13 cellular contexts compared by ENCODE assay signal in genomic region chr10:72081772-72082590, GRCh38. TPM values are rescaled to one million over a fixed set of nuclear protein-coding genes. Genes with fewer than 3 reads are reported as not detected.
DNase-seq lines count a peak whose midpoint lies in the region; ATAC-seq, FAIRE-seq and TF ChIP-seq lines count a peak whose summit lies in the region.
"Had no signal": no experiment of that assay in that cellular context is flagged by ENCODE, and none has a peak within 500 bp of the region (broad histone marks: within the 10 kb centered on the region; RNA-seq: fewer than 3 reads in every experiment).

No MANE protein-coding gene starts in this region.

- no peaks in the 10 kb centered on the region for H3K27me3 Mint-ChIP-seq in natural killer cell treated with Interleukin-12 subunit alpha and Interleukin-12 subunit beta and Interleukin-15 and Interleukin-18, amount 100 ng/mL, for 72 hours
- no peaks in the 10 kb centered on the region for H3K27me3 Mint-ChIP-seq in activated T-helper 2 cell treated with anti-CD3 and anti-CD28 coated beads, Interferon-gamma antibody, Interleukin-2, Interleukin-4, amounts not matched to agents 10 μg/mL and 5 μg/mL and 100 μg/mL, durations not matched to agents 14 hours and 24 hours and 36 hours (ENCODE audit: low read depth)
- peaks cover 5% of the 10 kb centered on the region for H3K27me3 Mint-ChIP-seq in progenitor cell of endocrine pancreas

- no peaks in the 10 kb centered on the region for H3K36me3 Mint-ChIP-seq in natural killer cell treated with Interleukin-12 subunit alpha and Interleukin-12 subunit beta and Interleukin-15 and Interleukin-18, amount 100 ng/mL, for 72 hours
- peaks cover 43% of the 10 kb centered on the region for H3K36me3 Mint-ChIP-seq in activated T-helper 2 cell treated with anti-CD3 and anti-CD28 coated beads, Interferon-gamma antibody, Interleukin-2, Interleukin-4, amounts not matched to agents 10 μg/mL and 5 μg/mL and 100 μg/mL, durations not matched to agents 14 hours and 24 hours and 36 hours (ENCODE audit: low read depth)
- peaks cover 5% of the 10 kb centered on the region for H3K36me3 Mint-ChIP-seq in progenitor cell of endocrine pancreas (ENCODE audit: insufficient read depth)

- intact Hi-C loops in activated T-helper 2 cell treated with anti-CD3 and anti-CD28 coated beads, Interferon-gamma antibody, Interleukin-2, Interleukin-4, amounts not matched to agents 10 μg/mL and 5 μg/mL and 100 μg/mL, durations not matched to agents 14 hours and 24 hours and 36 hours (cut with micrococcal nuclease), result no loop called here

- no peak overlapping the region for H3K4me3 Mint-ChIP-seq in natural killer cell treated with Interleukin-12 subunit alpha and Interleukin-12 subunit beta and Interleukin-15 and Interleukin-18, amount 100 ng/mL, for 72 hours
- no peak overlapping the region for H3K4me3 Mint-ChIP-seq in activated T-helper 2 cell treated with anti-CD3 and anti-CD28 coated beads, Interferon-gamma antibody, Interleukin-2, Interleukin-4, amounts not matched to agents 10 μg/mL and 5 μg/mL and 100 μg/mL, durations not matched to agents 14 hours and 24 hours and 36 hours (ENCODE audit: low read depth)
- H3K4me3 Mint-ChIP-seq in progenitor cell of endocrine pancreas (ENCODE audit: low read depth), result no peak overlapping the region

- no peak for TF ChIP-seq POLR2A in GM12891 (IDR thresholded peaks at IDR 0.05; ENCODE audit: low read depth, low read length)

- no peak for FAIRE-seq in GM12891 (lab: Jason Lieb, UNC)
- FAIRE-seq: frontal cortex had no signal

- no peaks in the 10 kb centered on the region for H3K9me3 Mint-ChIP-seq in natural killer cell treated with Interleukin-12 subunit alpha and Interleukin-12 subunit beta and Interleukin-15 and Interleukin-18, amount 100 ng/mL, for 72 hours
- no peaks in the 10 kb centered on the region for H3K9me3 Mint-ChIP-seq in activated T-helper 2 cell treated with anti-CD3 and anti-CD28 coated beads, Interferon-gamma antibody, Interleukin-2, Interleukin-4, amounts not matched to agents 10 μg/mL and 5 μg/mL and 100 μg/mL, durations not matched to agents 14 hours and 24 hours and 36 hours
- no peaks in the 10 kb centered on the region for H3K9me3 Mint-ChIP-seq in progenitor cell of endocrine pancreas (ENCODE audit: low read depth)

- DNase-seq in DMS79 (lab: John Stamatoyannopoulos, UW) (peak; percentile 70), LoVo (ENCODE audit: low spot score) (peak; percentile 75), caudate nucleus (lab: John Stamatoyannopoulos, UW) (peak in 1 of 61 donors; percentile 17), NCI-H526 treated with DMSO at 0.1 percent for 48 hours (lab: John Stamatoyannopoulos, UW) (no peak), GM12891 (ENCODE audit: insufficient read length, low spot score) (no peak), progenitor cell of endocrine pancreas (ENCODE audit: low spot score, unreplicated experiment) (no peak)
- no peak for DNase-seq in natural killer cell treated with Interleukin-12 subunit alpha and Interleukin-12 subunit beta and Interleukin-15 and Interleukin-18, amount 100 ng/mL, for 72 hours (ENCODE audit: low spot score)
- DNase-seq in activated T-helper 2 cell treated with anti-CD3 and anti-CD28 coated beads, Interferon-gamma antibody, Interleukin-2, Interleukin-4, amounts not matched to agents 10 μg/mL and 5 μg/mL and 100 μg/mL, durations not matched to agents 14 hours and 24 hours and 36 hours (ENCODE audit: low spot score), result no peak
- DNase-seq: NCI-H1092, NCI-H524 treated with DMSO at 0.1 percent for 48 hours had no signal

- H3K27ac ChIP-seq in caudate nucleus (ENCODE audit: low read depth, low read length), result peak overlapping the region; percentile 62
- H3K27ac ChIP-seq: SK-N-MC had no signal

- no peak for ATAC-seq in natural killer cell treated with Interleukin-12 subunit alpha and Interleukin-12 subunit beta and Interleukin-15 and Interleukin-18, amount 100 ng/mL, for 72 hours
- ATAC-seq: sciatic nerve had no signal

- peak overlapping the region; percentile 37 to 79 for H3K27ac Mint-ChIP-seq in natural killer cell treated with Interleukin-12 subunit alpha and Interleukin-12 subunit beta and Interleukin-15 and Interleukin-18, amount 100 ng/mL, for 72 hours
- no peak overlapping the region for H3K27ac Mint-ChIP-seq in activated T-helper 2 cell treated with anti-CD3 and anti-CD28 coated beads, Interferon-gamma antibody, Interleukin-2, Interleukin-4, amounts not matched to agents 10 μg/mL and 5 μg/mL and 100 μg/mL, durations not matched to agents 14 hours and 24 hours and 36 hours
- no peak overlapping the region for H3K27ac Mint-ChIP-seq in progenitor cell of endocrine pancreas

- peaks cover 57 to 59% of the 10 kb centered on the region in 2 donors for H3K4me1 Mint-ChIP-seq in natural killer cell treated with Interleukin-12 subunit alpha and Interleukin-12 subunit beta and Interleukin-15 and Interleukin-18, amount 100 ng/mL, for 72 hours (ENCODE audit: low read depth in 2 of 2)
- peaks cover 67% of the 10 kb centered on the region for H3K4me1 Mint-ChIP-seq in activated T-helper 2 cell treated with anti-CD3 and anti-CD28 coated beads, Interferon-gamma antibody, Interleukin-2, Interleukin-4, amounts not matched to agents 10 μg/mL and 5 μg/mL and 100 μg/mL, durations not matched to agents 14 hours and 24 hours and 36 hours (ENCODE audit: low read depth)
- H3K4me1 Mint-ChIP-seq in progenitor cell of endocrine pancreas (ENCODE audit: low read depth), result peaks cover 11% of the 10 kb centered on the region

- no peak for TF ChIP-seq CTCF in progenitor cell of endocrine pancreas (IDR thresholded peaks at IDR 0.05; ENCODE audit: unreplicated experiment)

TF ChIP-seq in GM12891, 5 proteins besides CTCF, POLR2A, EP300 and RAD21:
- TF ChIP-seq POU2F2 (IDR thresholded peaks at IDR 0.05; ENCODE audit: low read depth, low read length), result no peak
- no peak for TF ChIP-seq PAX5 (IDR thresholded peaks at IDR 0.05; ENCODE audit: insufficient read depth, low read length, severe bottlenecking)
- TF ChIP-seq SPI1 (IDR thresholded peaks at IDR 0.05; ENCODE audit: low read depth, low read length), result no peak
- TF ChIP-seq TAF1 (IDR thresholded peaks at IDR 0.05; ENCODE audit: low read depth, low read length), result no peak
- TF ChIP-seq POLR2AphosphoS5 (IDR thresholded peaks at IDR 0.05; ENCODE audit: low read depth, low read length), result no peak

RNA-seq across cellular contexts. Expression of gene SPOCK2, which starts 6.4 kb away (rescaled TPM):
- total RNA-seq in natural killer cell treated with Interleukin-12 subunit alpha and Interleukin-12 subunit beta and Interleukin-15 and Interleukin-18, amount 100 ng/mL, for 72 hours, result 10 to 100 TPM; 24.9 to 25.9 TPM
- 2.3 TPM for polyA plus RNA-seq in GM12891 (2012; ENCODE audit: low read depth, missing spikeins)
- total RNA-seq in activated T-helper 2 cell treated with anti-CD3 and anti-CD28 coated beads, Interferon-gamma antibody, Interleukin-2, Interleukin-4, amounts not matched to agents 10 μg/mL and 5 μg/mL and 100 μg/mL, durations not matched to agents 14 hours and 24 hours and 36 hours, result 135 and 137 TPM in 2 replicates
- 47.7 and 49.1 TPM in 2 replicates for total RNA-seq in progenitor cell of endocrine pancreas

Comparison
In these comparisons a context has a peak if more than half of its experiments do, and no peak if none do; other contexts are left out.
1. DNase-seq: peak in DMS79 (single experiment) and LoVo (single experiment); none in natural killer cell treated with Interleukin-12 subunit alpha and Interleukin-12 subunit beta and Interleukin-15 and Interleukin-18, amount 100 ng/mL, for 72 hours (single experiment), NCI-H526 treated with DMSO at 0.1 percent for 48 hours (single experiment), GM12891 (single experiment), activated T-helper 2 cell treated with anti-CD3 and anti-CD28 coated beads, Interferon-gamma antibody, Interleukin-2, Interleukin-4, amounts not matched to agents 10 μg/mL and 5 μg/mL and 100 μg/mL, durations not matched to agents 14 hours and 24 hours and 36 hours (single experiment) and progenitor cell of endocrine pancreas (single experiment).
2. H3K27ac Mint-ChIP-seq: peak in natural killer cell treated with Interleukin-12 subunit alpha and Interleukin-12 subunit beta and Interleukin-15 and Interleukin-18, amount 100 ng/mL, for 72 hours (2 of 2); none in activated T-helper 2 cell treated with anti-CD3 and anti-CD28 coated beads, Interferon-gamma antibody, Interleukin-2, Interleukin-4, amounts not matched to agents 10 μg/mL and 5 μg/mL and 100 μg/mL, durations not matched to agents 14 hours and 24 hours and 36 hours (single experiment) and progenitor cell of endocrine pancreas (single experiment).